8 cellular contexts compared by ENCODE assay signal in the genomic region with DNA sequence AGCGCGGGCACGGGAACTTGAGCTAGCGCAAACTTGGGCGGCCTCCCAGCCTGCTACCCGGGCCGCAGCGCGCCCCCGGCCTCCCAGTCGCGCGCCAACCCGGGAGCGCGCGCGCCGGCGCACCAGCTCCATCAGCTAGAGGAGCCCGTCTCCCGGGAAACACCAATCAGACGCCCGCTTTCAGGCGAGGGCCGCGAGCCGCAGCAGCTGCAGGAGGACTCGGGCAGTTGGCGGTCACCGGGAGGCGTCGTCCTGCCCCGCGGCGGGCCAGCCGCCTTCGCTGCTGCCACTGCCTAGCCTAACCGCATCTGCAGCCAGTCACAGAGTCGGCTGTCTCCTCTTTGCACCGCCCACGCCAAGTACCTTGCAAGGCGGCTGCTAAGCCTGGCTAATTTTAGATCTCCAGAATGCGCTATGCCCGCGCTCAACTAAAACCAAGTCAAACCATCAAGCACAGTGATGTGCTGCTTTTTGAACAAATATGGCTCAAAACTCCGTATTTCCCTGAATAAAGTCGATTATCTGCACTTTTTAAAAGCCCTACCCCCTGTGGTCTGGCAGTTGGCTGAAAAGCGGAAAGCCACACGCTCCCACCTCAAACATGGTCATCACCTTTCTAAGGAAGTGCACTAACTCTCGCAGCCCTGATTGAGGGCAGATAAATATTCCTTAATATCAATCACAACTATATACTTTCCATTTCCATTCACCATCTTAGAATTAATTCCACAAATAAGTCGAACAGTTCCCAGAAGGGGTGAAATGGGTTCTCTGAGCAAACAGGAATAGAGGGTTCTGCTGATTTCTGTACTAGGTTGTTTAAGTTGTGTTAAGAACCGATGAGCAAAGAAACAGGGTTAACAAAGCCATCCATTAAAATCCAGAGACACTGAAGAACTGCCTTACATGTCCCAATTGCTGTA.
A peak's percentile ranks its signal among the peaks of the same experiment; 100 is the strongest.
DNase-seq lines count a peak whose midpoint lies in the region; ATAC-seq and TF ChIP-seq lines count a peak whose summit lies in the region.

No MANE protein-coding gene starts in this region.

- H3K9me3 Mint-ChIP-seq in activated T-helper 1 cell treated with anti-CD3 and anti-CD28 coated beads, Interleukin-12 subunit alpha, Interleukin-12 subunit beta, Interleukin-2, Interleukin-4 antibody, amounts not matched to agents 30 ng/mL and 10 ng/mL and 1 ng/mL, durations not matched to agents 14 hours and 24 hours and 36 hours: no peaks in the 10 kb centered on the region

- TF ChIP-seq CTCF in lower leg skin (IDR thresholded peaks at IDR 0.05): no peak

- intact Hi-C loops in activated T-helper 1 cell treated with anti-CD3 and anti-CD28 coated beads, Interleukin-12 subunit alpha, Interleukin-12 subunit beta, Interleukin-2, Interleukin-4 antibody, amounts not matched to agents 30 ng/mL and 10 ng/mL and 1 ng/mL, durations not matched to agents 14 hours and 24 hours and 36 hours (cut with micrococcal nuclease): loop anchor here (1.0 to 10.0 kb wide), 6 partner anchors 12 to 1246 kb away; a partner anchor contains a TSS
- intact Hi-C loops in Right ventricle myocardium superior (cut with DNase I): no loop called here
- intact Hi-C loops in posterior cingulate gyrus (cut with DNase I): loop anchor here (2.0 to 5.0 kb wide), 2 partner anchors 14 to 109 kb away; no protein-coding TSS in a partner anchor
- intact Hi-C loops in lower leg skin (cut with DNase I; ENCODE audit: low total_unique reads): no loop called here

- H3K27me3 Mint-ChIP-seq in activated T-helper 1 cell treated with anti-CD3 and anti-CD28 coated beads, Interleukin-12 subunit alpha, Interleukin-12 subunit beta, Interleukin-2, Interleukin-4 antibody, amounts not matched to agents 30 ng/mL and 10 ng/mL and 1 ng/mL, durations not matched to agents 14 hours and 24 hours and 36 hours (ENCODE audit: insufficient read depth): peaks cover 72% of the 10 kb centered on the region

- peak overlapping the region; percentile 65 for H3K4me3 Mint-ChIP-seq in activated T-helper 1 cell treated with anti-CD3 and anti-CD28 coated beads, Interleukin-12 subunit alpha, Interleukin-12 subunit beta, Interleukin-2, Interleukin-4 antibody, amounts not matched to agents 30 ng/mL and 10 ng/mL and 1 ng/mL, durations not matched to agents 14 hours and 24 hours and 36 hours

- H3K36me3 Mint-ChIP-seq in activated T-helper 1 cell treated with anti-CD3 and anti-CD28 coated beads, Interleukin-12 subunit alpha, Interleukin-12 subunit beta, Interleukin-2, Interleukin-4 antibody, amounts not matched to agents 30 ng/mL and 10 ng/mL and 1 ng/mL, durations not matched to agents 14 hours and 24 hours and 36 hours (ENCODE audit: low read depth): peaks cover 5% of the 10 kb centered on the region

- no peak overlapping the region for H3K4me3 ChIP-seq in lower leg skin (ENCODE audit: low read depth, poor library complexity, severe bottlenecking)

- no peak for TF ChIP-seq POLR2A in lower leg skin (IDR thresholded peaks at IDR 0.05)

- peak overlapping the region; percentile 61 for H3K27ac Mint-ChIP-seq in activated T-helper 1 cell treated with anti-CD3 and anti-CD28 coated beads, Interleukin-12 subunit alpha, Interleukin-12 subunit beta, Interleukin-2, Interleukin-4 antibody, amounts not matched to agents 30 ng/mL and 10 ng/mL and 1 ng/mL, durations not matched to agents 14 hours and 24 hours and 36 hours

- 3 to 5% methylated on average over 19 to 38 of the region's 53 CpGs for WGBS in lower leg skin, 2 donors

- DNase-seq in DMS 273 treated with DMSO at 0.1 percent for 48 hours (lab: John Stamatoyannopoulos, UW) (peak; percentile 97), NCI-H2227 (lab: John Stamatoyannopoulos, UW; ENCODE audit: unreplicated experiment) (peak; percentile 96), Right ventricle myocardium superior (peak; percentile 63), posterior cingulate gyrus (peak; percentile 96 to 100 (median 99)), lower leg skin (ENCODE audit: low spot score in 2 of 2) (no peak)
- DNase-seq in activated T-helper 1 cell treated with anti-CD3 and anti-CD28 coated beads, Interleukin-12 subunit alpha, Interleukin-12 subunit beta, Interleukin-2, Interleukin-4 antibody, amounts not matched to agents 30 ng/mL and 10 ng/mL and 1 ng/mL, durations not matched to agents 14 hours and 24 hours and 36 hours (ENCODE audit: low spot score): no peak

- peak; percentile 80 for ATAC-seq in GM19324 (IDR thresholded peaks at IDR 0.05; ENCODE audit: low FRiP score, unreplicated experiment)
- peak; percentile 71 for ATAC-seq in HG03175 (IDR thresholded peaks at IDR 0.05; ENCODE audit: unreplicated experiment)
- peak; percentile 34 for ATAC-seq in Right ventricle myocardium superior (ENCODE audit: poor library complexity)

- H3K4me1 Mint-ChIP-seq in activated T-helper 1 cell treated with anti-CD3 and anti-CD28 coated beads, Interleukin-12 subunit alpha, Interleukin-12 subunit beta, Interleukin-2, Interleukin-4 antibody, amounts not matched to agents 30 ng/mL and 10 ng/mL and 1 ng/mL, durations not matched to agents 14 hours and 24 hours and 36 hours (ENCODE audit: low read depth): peaks cover 23% of the 10 kb centered on the region

Comparison
In these comparisons a context has a peak if more than half of its experiments do, and no peak if none do; other contexts are left out.
1. DNase-seq: peak in DMS 273 treated with DMSO at 0.1 percent for 48 hours (single experiment), NCI-H2227 (single experiment), Right ventricle myocardium superior (single experiment) and posterior cingulate gyrus (10 of 10); none in activated T-helper 1 cell treated with anti-CD3 and anti-CD28 coated beads, Interleukin-12 subunit alpha, Interleukin-12 subunit beta, Interleukin-2, Interleukin-4 antibody, amounts not matched to agents 30 ng/mL and 10 ng/mL and 1 ng/mL, durations not matched to agents 14 hours and 24 hours and 36 hours (single experiment) and lower leg skin (0 of 2).
2. intact Hi-C loops: an anchor here in activated T-helper 1 cell treated with anti-CD3 and anti-CD28 coated beads, Interleukin-12 subunit alpha, Interleukin-12 subunit beta, Interleukin-2, Interleukin-4 antibody, amounts not matched to agents 30 ng/mL and 10 ng/mL and 1 ng/mL, durations not matched to agents 14 hours and 24 hours and 36 hours (1.0 to 10.0 kb wide) and posterior cingulate gyrus (2.0 to 5.0 kb wide); none called in Right ventricle myocardium superior and lower leg skin.
3. Peak in every context shown above with its lines, with median percentiles within 50 percentile points of each other: ATAC-seq.